1 cellular context compared by ENCODE assay signal in genomic region chr7:122143751-122144711, GRCh38.
TF ChIP-seq lines count a peak whose summit lies in the region.

Gene AASS (minus strand): TSS chr7:122144249. CDS start chr7:122133726, 10,523 bp downstream.

TF ChIP-seq in HepG2, 621 proteins besides CTCF, POLR2A, EP300 and RAD21 (continued from another document and continues in another):
- TF ChIP-seq ZNF737 (CRISPR knock-in tag; IDR thresholded peaks at IDR 0.05; ENCODE audit: borderline replicate concordance) (no peak), ZNF563 (CRISPR knock-in tag; IDR thresholded peaks at IDR 0.05) (peak; percentile 57; the same call in 1 of the 2 replicates), ZNF792 (CRISPR knock-in tag; IDR thresholded peaks at IDR 0.05) (no peak), RBM39 (IDR thresholded peaks at IDR 0.05; ENCODE audit: low read depth, low read length, poor library complexity, severe bottlenecking) (peak; percentile 54), SNAPC5 (CRISPR knock-in tag; IDR thresholded peaks at IDR 0.05; ENCODE audit: borderline replicate concordance) (no peak), CEBPG (CRISPR knock-in tag; IDR thresholded peaks at IDR 0.05) (peak; percentile 60), ZFP90 (CRISPR knock-in tag; IDR thresholded peaks at IDR 0.05; ENCODE audit: borderline replicate concordance) (peak; percentile 32; the same call in 1 of the 2 replicates), HNRNPK (IDR thresholded peaks at IDR 0.05; ENCODE audit: low read depth, low read length, poor library complexity, severe bottlenecking) (no peak), WIZ (CRISPR knock-in tag; IDR thresholded peaks at IDR 0.05) (no peak), PAX8 (CRISPR knock-in tag; IDR thresholded peaks at IDR 0.05; ENCODE audit: borderline replicate concordance) (peak; percentile 38; the same call in 1 of the 2 replicates), MAFK (conservative IDR thresholded peaks at IDR 0.05 in 1 of 2, IDR thresholded peaks at IDR 0.05 in 1 of 2; ENCODE audit: low read length in 2 of 2) (no peak), ZNF350 (CRISPR knock-in tag; IDR thresholded peaks at IDR 0.05; ENCODE audit: borderline replicate concordance, low read depth) (peak; percentile 51; the same call in 1 of the 2 replicates), DNMT1 (CRISPR knock-in tag; IDR thresholded peaks at IDR 0.05) (no peak), HHEX (CRISPR knock-in tag; IDR thresholded peaks at IDR 0.05) (no peak), ZNF276 (CRISPR knock-in tag; IDR thresholded peaks at IDR 0.05; ENCODE audit: low read depth) (no peak; the same call in 1 of the 2 replicates), PCBP1 (IDR thresholded peaks at IDR 0.05; ENCODE audit: borderline replicate concordance, low read depth, low read length) (no peak), E2F1 (CRISPR knock-in tag; IDR thresholded peaks at IDR 0.05) (0 out of 2 replicates have a peak, but pooled peaks have one; percentile 37), ZBTB3 (CRISPR knock-in tag; IDR thresholded peaks at IDR 0.05; ENCODE audit: borderline replicate concordance, low read depth) (0 out of 2 replicates have a peak, but pooled peaks have one; percentile 62), JDP2 (CRISPR knock-in tag; IDR thresholded peaks at IDR 0.05; ENCODE audit: borderline replicate concordance) (no peak), GFI1 (CRISPR knock-in tag; IDR thresholded peaks at IDR 0.05; ENCODE audit: borderline replicate concordance) (peak; percentile 39; the same call in 1 of the 2 replicates), AFF4 (CRISPR knock-in tag; IDR thresholded peaks at IDR 0.05) (no peak)
- TF ChIP-seq, protein P1, sequence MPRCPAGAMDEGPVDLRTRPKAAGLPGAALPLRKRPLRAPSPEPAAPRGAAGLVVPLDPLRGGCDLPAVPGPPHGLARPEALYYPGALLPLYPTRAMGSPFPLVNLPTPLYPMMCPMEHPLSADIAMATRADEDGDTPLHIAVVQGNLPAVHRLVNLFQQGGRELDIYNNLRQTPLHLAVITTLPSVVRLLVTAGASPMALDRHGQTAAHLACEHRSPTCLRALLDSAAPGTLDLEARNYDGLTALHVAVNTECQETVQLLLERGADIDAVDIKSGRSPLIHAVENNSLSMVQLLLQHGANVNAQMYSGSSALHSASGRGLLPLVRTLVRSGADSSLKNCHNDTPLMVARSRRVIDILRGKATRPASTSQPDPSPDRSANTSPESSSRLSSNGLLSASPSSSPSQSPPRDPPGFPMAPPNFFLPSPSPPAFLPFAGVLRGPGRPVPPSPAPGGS (CRISPR knock-in tag; IDR thresholded peaks at IDR 0.05): peak; percentile 57; the same call in 1 of the 2 replicates
- TF ChIP-seq, protein P2, sequence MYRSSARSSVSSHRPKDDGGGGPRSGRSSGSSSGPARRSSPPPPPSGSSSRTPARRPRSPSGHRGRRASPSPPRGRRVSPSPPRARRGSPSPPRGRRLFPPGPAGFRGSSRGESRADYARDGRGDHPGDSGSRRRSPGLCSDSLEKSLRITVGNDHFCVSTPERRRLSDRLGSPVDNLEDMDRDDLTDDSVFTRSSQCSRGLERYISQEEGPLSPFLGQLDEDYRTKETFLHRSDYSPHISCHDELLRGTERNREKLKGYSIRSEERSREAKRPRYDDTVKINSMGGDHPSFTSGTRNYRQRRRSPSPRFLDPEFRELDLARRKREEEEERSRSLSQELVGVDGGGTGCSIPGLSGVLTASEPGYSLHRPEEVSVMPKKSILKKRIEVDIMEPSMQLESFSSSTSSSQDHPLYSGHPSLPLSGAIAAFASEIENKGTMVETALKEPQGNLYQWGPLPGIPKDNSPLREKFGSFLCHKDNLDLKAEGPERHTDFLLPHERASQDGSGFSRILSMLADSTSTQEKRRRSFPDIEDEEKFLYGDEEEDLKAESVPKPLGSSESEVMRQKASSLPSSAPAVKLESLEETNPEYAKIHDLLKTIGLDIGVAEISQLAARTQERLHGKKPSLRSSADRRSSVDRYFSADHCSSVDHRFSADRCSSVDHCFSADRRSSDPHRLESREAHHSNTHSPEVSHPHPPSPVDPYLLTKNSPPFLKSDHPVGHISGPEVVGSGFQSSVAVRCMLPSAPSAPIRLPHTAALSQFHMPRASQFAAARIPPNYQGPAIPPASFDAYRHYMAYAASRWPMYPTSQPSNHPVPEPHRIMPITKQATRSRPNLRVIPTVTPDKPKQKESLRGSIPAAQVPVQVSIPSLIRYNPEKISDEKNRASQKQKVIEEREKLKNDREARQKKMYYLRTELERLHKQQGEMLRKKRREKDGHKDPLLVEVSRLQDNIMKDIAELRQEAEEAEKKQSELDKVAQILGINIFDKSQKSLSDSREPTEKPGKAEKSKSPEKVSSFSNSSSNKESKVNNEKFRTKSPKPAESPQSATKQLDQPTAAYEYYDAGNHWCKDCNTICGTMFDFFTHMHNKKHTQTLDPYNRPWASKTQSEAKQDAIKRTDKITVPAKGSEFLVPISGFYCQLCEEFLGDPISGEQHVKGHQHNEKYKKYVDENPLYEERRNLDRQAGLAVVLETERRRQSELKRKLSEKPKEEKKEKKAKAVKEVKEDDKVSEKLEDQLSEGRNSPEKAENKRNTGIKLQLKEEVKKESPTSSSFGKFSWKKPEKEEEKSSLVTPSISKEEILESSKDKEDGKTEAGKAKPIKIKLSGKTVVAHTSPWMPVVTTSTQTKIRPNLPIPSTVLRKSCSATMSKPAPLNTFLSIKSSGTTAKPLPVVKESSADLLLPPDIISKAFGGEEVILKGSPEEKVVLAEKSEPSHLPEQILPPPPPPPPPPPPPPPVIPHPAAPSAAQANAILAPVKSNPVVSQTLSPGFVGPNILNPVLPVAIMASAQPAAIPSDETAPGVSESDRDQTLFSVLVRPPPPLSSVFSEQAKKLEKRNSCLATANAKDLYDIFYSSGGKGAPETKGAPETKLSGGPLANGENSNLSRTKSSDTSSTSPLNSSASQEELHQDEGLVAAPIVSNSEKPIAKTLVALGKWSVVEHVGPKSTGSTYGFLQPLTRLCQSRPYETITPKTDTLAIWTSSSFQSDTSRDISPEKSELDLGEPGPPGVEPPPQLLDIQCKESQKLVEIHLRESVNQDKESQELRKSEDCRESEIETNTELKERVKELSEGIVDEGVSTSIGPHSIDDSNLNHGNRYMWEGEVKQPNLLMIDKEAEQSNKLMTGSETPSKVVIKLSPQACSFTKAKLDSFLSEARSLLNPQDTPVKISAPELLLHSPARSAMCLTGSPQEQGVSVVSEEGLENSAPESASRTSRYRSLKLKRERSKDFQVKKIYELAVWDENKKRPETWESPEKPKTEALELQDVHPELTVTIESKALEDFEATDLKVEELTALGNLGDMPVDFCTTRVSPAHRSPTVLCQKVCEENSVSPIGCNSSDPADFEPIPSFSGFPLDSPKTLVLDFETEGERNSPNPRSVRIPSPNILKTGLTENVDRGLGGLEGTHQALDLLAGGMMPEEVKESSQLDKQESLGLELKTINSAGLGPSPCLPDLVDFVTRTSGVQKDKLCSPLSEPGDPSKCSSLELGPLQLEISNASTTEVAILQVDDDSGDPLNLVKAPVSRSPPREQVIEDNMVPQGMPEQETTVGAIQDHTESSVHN (CRISPR knock-in tag; IDR thresholded peaks at IDR 0.05): no peak
- TF ChIP-seq, protein P3, sequence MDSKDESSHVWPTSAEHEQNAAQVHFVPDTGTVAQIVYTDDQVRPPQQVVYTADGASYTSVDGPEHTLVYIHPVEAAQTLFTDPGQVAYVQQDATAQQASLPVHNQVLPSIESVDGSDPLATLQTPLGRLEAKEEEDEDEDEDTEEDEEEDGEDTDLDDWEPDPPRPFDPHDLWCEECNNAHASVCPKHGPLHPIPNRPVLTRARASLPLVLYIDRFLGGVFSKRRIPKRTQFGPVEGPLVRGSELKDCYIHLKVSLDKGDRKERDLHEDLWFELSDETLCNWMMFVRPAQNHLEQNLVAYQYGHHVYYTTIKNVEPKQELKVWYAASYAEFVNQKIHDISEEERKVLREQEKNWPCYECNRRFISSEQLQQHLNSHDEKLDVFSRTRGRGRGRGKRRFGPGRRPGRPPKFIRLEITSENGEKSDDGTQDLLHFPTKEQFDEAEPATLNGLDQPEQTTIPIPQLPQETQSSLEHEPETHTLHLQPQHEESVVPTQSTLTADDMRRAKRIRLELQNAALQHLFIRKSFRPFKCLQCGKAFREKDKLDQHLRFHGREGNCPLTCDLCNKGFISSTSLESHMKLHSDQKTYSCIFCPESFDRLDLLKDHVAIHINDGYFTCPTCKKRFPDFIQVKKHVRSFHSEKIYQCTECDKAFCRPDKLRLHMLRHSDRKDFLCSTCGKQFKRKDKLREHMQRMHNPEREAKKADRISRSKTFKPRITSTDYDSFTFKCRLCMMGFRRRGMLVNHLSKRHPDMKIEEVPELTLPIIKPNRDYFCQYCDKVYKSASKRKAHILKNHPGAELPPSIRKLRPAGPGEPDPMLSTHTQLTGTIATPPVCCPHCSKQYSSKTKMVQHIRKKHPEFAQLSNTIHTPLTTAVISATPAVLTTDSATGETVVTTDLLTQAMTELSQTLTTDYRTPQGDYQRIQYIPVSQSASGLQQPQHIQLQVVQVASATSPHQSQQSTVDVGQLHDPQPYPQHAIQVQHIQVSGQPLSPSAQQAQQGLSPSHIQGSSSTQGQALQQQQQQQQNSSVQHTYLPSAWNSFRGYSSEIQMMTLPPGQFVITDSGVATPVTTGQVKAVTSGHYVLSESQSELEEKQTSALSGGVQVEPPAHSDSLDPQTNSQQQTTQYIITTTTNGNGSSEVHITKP (CRISPR knock-in tag; IDR thresholded peaks at IDR 0.05; ENCODE audit: low read depth): no peak
